In genomic region chr13:99295488-99296252, GRCh38 we compare ENCODE assay signal across 22 cellular contexts. TPM values are rescaled to one million over a fixed set of nuclear protein-coding genes. Genes with fewer than 3 reads are reported as not detected.
DNase-seq lines count a peak whose midpoint lies in the region; ATAC-seq and TF ChIP-seq lines count a peak whose summit lies in the region.
"Had no signal": no experiment of that assay in that cellular context is flagged by ENCODE, and none has a peak within 500 bp of the region (broad histone marks: within the 10 kb centered on the region; RNA-seq: fewer than 3 reads in every experiment).

No MANE protein-coding gene starts in this region.

- DNase-seq in CD4-positive, alpha-beta memory T cell: no peak
- no peak for DNase-seq in activated CD4-positive, alpha-beta memory T cell treated with anti-CD3 and anti-CD28 coated beads, Interleukin-2, amount 10 ng/mL, durations not matched to agents 7 days and 5 days
- peak; percentile 64 for DNase-seq in fibroblast of mammary gland (ENCODE audit: low read depth)
- DNase-seq in PC-9: no peak
- DNase-seq in NCI-H524 (lab: John Stamatoyannopoulos, UW): no peak
- no peak for DNase-seq in NCI-H2107 (lab: John Stamatoyannopoulos, UW)
- DNase-seq: activated CD8-positive, alpha-beta memory T cell treated with anti-CD3 and anti-CD28 coated beads, Interleukin-2, amount 50 U/mL, for 4 hours; amygdala; caudate nucleus; effector CD8-positive, alpha-beta T cell; heart left ventricle; HFFc6; NCI-H1417 treated with DMSO at 0.1 percent for 48 hours; NK-92 treated with Interleukin-12 subunit alpha and Interleukin-12 subunit beta, amount 100 ng/mL, for 24 hours; SW 1271 had no signal

- H3K4me1 ChIP-seq in BLaER1 treated with 17β-estradiol and CSF1 and Interleukin-3, amounts not matched to agents 10 nM and 100 nM: peaks cover 0 to 79% (median 26%) of the 10 kb centered on the region in 10 experiments; a peak in 16 of 20 replicates
- H3K4me1 ChIP-seq in CD4-positive, alpha-beta memory T cell (ENCODE audit: insufficient read depth, low read length): peaks cover 95% of the 10 kb centered on the region
- no peaks in the 10 kb centered on the region for H3K4me1 ChIP-seq in PC-9 (replicated peaks; ENCODE audit: insufficient read depth)

- no peak overlapping the region for H3K4me3 ChIP-seq in BLaER1 treated with 17β-estradiol and CSF1 and Interleukin-3, amounts not matched to agents 10 nM and 100 nM
- peak overlapping the region in 1 of 2 donors; percentile 20 for H3K4me3 ChIP-seq in CD4-positive, alpha-beta memory T cell (ENCODE audit: low read length in 2 of 2)
- H3K4me3 ChIP-seq in fibroblast of mammary gland (ENCODE audit: control insufficient read depth, low read depth, low read length): no peak overlapping the region
- H3K4me3 ChIP-seq in PC-9: no peak overlapping the region
- H3K4me3 ChIP-seq: lung had no signal

- H3K27ac Mint-ChIP-seq in CD4-positive, alpha-beta memory T cell: peak overlapping the region; percentile 88 to 96 (median 93)
- H3K27ac Mint-ChIP-seq in activated CD4-positive, alpha-beta memory T cell treated with anti-CD3 and anti-CD28 coated beads, Interleukin-2, amount 10 ng/mL, durations not matched to agents 7 days and 5 days: peak overlapping the region; percentile 94
- H3K27ac Mint-ChIP-seq: HFFc6, type B pancreatic cell had no signal

- H3K79me2 ChIP-seq in PC-9 (ENCODE audit: low read depth): peaks cover 17% of the 10 kb centered on the region

- H3K9me3 ChIP-seq in BLaER1 treated with 17β-estradiol and CSF1 and Interleukin-3, amounts not matched to agents 10 nM and 100 nM (replicated peaks in 1 of 11): no peaks in the 10 kb centered on the region
- H3K9me3 ChIP-seq in CD4-positive, alpha-beta memory T cell (ENCODE audit: control insufficient read depth in 1 of 2, low read length in 2 of 2): no peaks in the 10 kb centered on the region
- no peaks in the 10 kb centered on the region for H3K9me3 ChIP-seq in PC-9 (ENCODE audit: insufficient read depth, low read depth)
- H3K9me3 ChIP-seq: heart left ventricle had no signal

- H3K36me3 Mint-ChIP-seq in CD4-positive, alpha-beta memory T cell: peaks cover 50 to 74% of the 10 kb centered on the region in 2 donors
- H3K36me3 Mint-ChIP-seq in activated CD4-positive, alpha-beta memory T cell treated with anti-CD3 and anti-CD28 coated beads, Interleukin-2, amount 10 ng/mL, durations not matched to agents 7 days and 5 days (ENCODE audit: low read depth): peaks cover 57% of the 10 kb centered on the region
- H3K36me3 Mint-ChIP-seq: type B pancreatic cell had no signal

- H3K9ac ChIP-seq in BLaER1 treated with 17β-estradiol and CSF1 and Interleukin-3, amounts not matched to agents 10 nM and 100 nM: no peak overlapping the region

- H3K9me3 Mint-ChIP-seq in CD4-positive, alpha-beta memory T cell: no peaks in the 10 kb centered on the region
- H3K9me3 Mint-ChIP-seq in activated CD4-positive, alpha-beta memory T cell treated with anti-CD3 and anti-CD28 coated beads, Interleukin-2, amount 10 ng/mL, durations not matched to agents 7 days and 5 days: no peaks in the 10 kb centered on the region
- H3K9me3 Mint-ChIP-seq: HFFc6, type B pancreatic cell had no signal

- peaks cover 62 to 94% (median 74%) of the 10 kb centered on the region in 4 donors for H3K4me1 Mint-ChIP-seq in CD4-positive, alpha-beta memory T cell
- H3K4me1 Mint-ChIP-seq in activated CD4-positive, alpha-beta memory T cell treated with anti-CD3 and anti-CD28 coated beads, Interleukin-2, amount 10 ng/mL, durations not matched to agents 7 days and 5 days: peaks cover 82% of the 10 kb centered on the region

- no peaks in the 10 kb centered on the region for H3K27me3 ChIP-seq in BLaER1 treated with 17β-estradiol and CSF1 and Interleukin-3, amounts not matched to agents 10 nM and 100 nM
- H3K27me3 ChIP-seq in CD4-positive, alpha-beta memory T cell (ENCODE audit: insufficient read depth, low read length): no peaks in the 10 kb centered on the region
- no peaks in the 10 kb centered on the region for H3K27me3 ChIP-seq in PC-9 (ENCODE audit: insufficient read depth, low read depth)
- H3K27me3 ChIP-seq: heart left ventricle had no signal

- H4K20me1 ChIP-seq in BLaER1 treated with 17β-estradiol and CSF1 and Interleukin-3, amounts not matched to agents 10 nM and 100 nM: peaks cover 0 to 24% (median 0%) of the 10 kb centered on the region in 11 experiments; a peak in 4 of 22 replicates
- H4K20me1 ChIP-seq in PC-9 (ENCODE audit: insufficient read depth): peaks cover 35% of the 10 kb centered on the region

- POLR2A ChIA-PET in CD4-positive, alpha-beta memory T cell (lab: Charles Lee; ENCODE audit: partially characterized antibody): interaction anchor here (0.7 to 19.6 kb wide), 23 partner anchors 7 to 140 kb away, joined by 3 to 929 read pairs (median 12); partner anchors contain the start of gene GPR183
- POLR2A ChIA-PET in activated CD4-positive, alpha-beta memory T cell treated with anti-CD3 and anti-CD28 coated beads, Interleukin-2, amount 10 ng/mL, durations not matched to agents 7 days and 5 days (lab: Charles Lee): interaction anchor here (0.9 to 14.1 kb wide), 17 partner anchors 10 to 140 kb away, joined by 3 to 393 read pairs (median 5); partner anchors contain the start of genes GPR183 and UBAC2
- POLR2A ChIA-PET in PC-9 (lab: Charles Lee; ENCODE audit: unreplicated experiment): no interaction called here

- intact Hi-C loops in CD4-positive, alpha-beta memory T cell (cut with micrococcal nuclease): loop anchor here (1.0 kb wide), 1 partner anchor 9 kb away; no protein-coding TSS in a partner anchor
- intact Hi-C loops in PC-9 (cut with micrococcal nuclease; ENCODE audit: unreplicated experiment): no loop called here

- peaks cover 6% of the 10 kb centered on the region for H3F3A ChIP-seq in PC-9 (ENCODE audit: insufficient read depth, low read depth)

- peaks cover 17 to 62% (median 29%) of the 10 kb centered on the region in 11 experiments; a peak in 20 of 22 replicates for H3K36me3 ChIP-seq in BLaER1 treated with 17β-estradiol and CSF1 and Interleukin-3, amounts not matched to agents 10 nM and 100 nM
- H3K36me3 ChIP-seq in CD4-positive, alpha-beta memory T cell (ENCODE audit: insufficient read depth, low read length): peaks cover 35% of the 10 kb centered on the region
- H3K36me3 ChIP-seq in PC-9 (ENCODE audit: low read depth): peaks cover 15% of the 10 kb centered on the region; the same call in 1 of the 2 replicates

- no peak for TF ChIP-seq CTCF in fibroblast of mammary gland (conservative IDR thresholded peaks at IDR 0.05; ENCODE audit: control insufficient read depth, insufficient read depth, low read depth, low read length)
- TF ChIP-seq CTCF in PC-9 (conservative IDR thresholded peaks at IDR 0.05): no peak

- no peak overlapping the region for H2AFZ ChIP-seq in PC-9

- H3K27me3 Mint-ChIP-seq in CD4-positive, alpha-beta memory T cell: no peaks in the 10 kb centered on the region
- no peaks in the 10 kb centered on the region for H3K27me3 Mint-ChIP-seq in activated CD4-positive, alpha-beta memory T cell treated with anti-CD3 and anti-CD28 coated beads, Interleukin-2, amount 10 ng/mL, durations not matched to agents 7 days and 5 days
- H3K27me3 Mint-ChIP-seq: type B pancreatic cell had no signal

- no peaks in the 10 kb centered on the region for H3K9me2 ChIP-seq in PC-9 (ENCODE audit: insufficient read depth)

- no peak for ATAC-seq in GM18520 (IDR thresholded peaks at IDR 0.05; ENCODE audit: unreplicated experiment)
- ATAC-seq: heart left ventricle had no signal

- no TSS peak for BruUV-seq in PC-9 (replicated peaks; lab: Mats Ljungman, UMichigan)

- peak overlapping the region; percentile 61 to 87 (median 75) for H3K4me3 Mint-ChIP-seq in CD4-positive, alpha-beta memory T cell
- H3K4me3 Mint-ChIP-seq in activated CD4-positive, alpha-beta memory T cell treated with anti-CD3 and anti-CD28 coated beads, Interleukin-2, amount 10 ng/mL, durations not matched to agents 7 days and 5 days: peak overlapping the region; percentile 37
- H3K4me3 Mint-ChIP-seq: HFFc6, type B pancreatic cell had no signal

- peak overlapping the region in 9 of 11 experiments; percentile 2 to 83 (median 49); a peak in 12 of 22 replicates for H3K4me2 ChIP-seq in BLaER1 treated with 17β-estradiol and CSF1 and Interleukin-3, amounts not matched to agents 10 nM and 100 nM
- H3K4me2 ChIP-seq in PC-9: no peak overlapping the region

- CTCF ChIA-PET in CD4-positive, alpha-beta memory T cell (lab: Charles Lee; ENCODE audit: partially characterized antibody): interaction anchor here (1.4 to 14.1 kb wide), 8 partner anchors 10 to 140 kb away, joined by 3 to 217 read pairs (median 8); partner anchors contain the start of gene GPR183
- CTCF ChIA-PET in activated CD4-positive, alpha-beta memory T cell treated with anti-CD3 and anti-CD28 coated beads, Interleukin-2, amount 10 ng/mL, durations not matched to agents 7 days and 5 days (lab: Charles Lee): interaction anchor here (1.1 to 5.3 kb wide), 7 partner anchors 12 to 139 kb away, joined by 4 to 39 read pairs (median 5); partner anchors contain the start of gene GPR183
- CTCF ChIA-PET in PC-9 (lab: Charles Lee): no interaction called here

- peak overlapping the region in 4 of 11 experiments; percentile 11 to 67 (median 48); a peak in 4 of 22 replicates for H3K27ac ChIP-seq in BLaER1 treated with 17β-estradiol and CSF1 and Interleukin-3, amounts not matched to agents 10 nM and 100 nM
- peak overlapping the region; percentile 66 for H3K27ac ChIP-seq in CD4-positive, alpha-beta memory T cell (ENCODE audit: low read depth, low read length)
- H3K27ac ChIP-seq in PC-9: no peak overlapping the region
- H3K27ac ChIP-seq: RWPE1, VCaP had no signal

RNA-seq across cellular contexts. Expression of gene GPR183, which starts 11.5 kb away (rescaled TPM):
- 100 to 1,000 TPM; 203 to 204 TPM for total RNA-seq in CD4-positive, alpha-beta memory T cell
- polyA plus RNA-seq in CD4-positive, alpha-beta memory T cell: 100 to 1,000 TPM; 563 to 954 TPM
- total RNA-seq in activated CD4-positive, alpha-beta memory T cell treated with anti-CD3 and anti-CD28 coated beads, Interleukin-2, amount 10 ng/mL, durations not matched to agents 7 days and 5 days: 10 to 100 TPM; 43.7 to 46.2 TPM
- not detected in 2 replicates for total RNA-seq in PC-9 (2021)
- total RNA-seq: pulmonary artery endothelial cell had no signal

RNA-seq across cellular contexts. Expression of gene GPR18, which starts 37.5 kb away (rescaled TPM):
- total RNA-seq in CD4-positive, alpha-beta memory T cell: 10 to 100 TPM; 21.5 to 22.8 TPM
- 10 to 100 TPM; 23.1 to 29.5 TPM for polyA plus RNA-seq in CD4-positive, alpha-beta memory T cell
- 10 to 100 TPM; 10.3 to 10.4 TPM for total RNA-seq in activated CD4-positive, alpha-beta memory T cell treated with anti-CD3 and anti-CD28 coated beads, Interleukin-2, amount 10 ng/mL, durations not matched to agents 7 days and 5 days
- not detected in 2 replicates for total RNA-seq in PC-9 (2021)
- total RNA-seq: HFFc6, pulmonary artery endothelial cell had no signal

Comparison
In these comparisons a context has a peak if more than half of its experiments do, and no peak if none do; other contexts are left out.
1. RNA of gene GPR183, which starts 11.5 kb away (total RNA-seq): 203 to 204 TPM in CD4-positive, alpha-beta memory T cell and 43.7 to 46.2 TPM in activated CD4-positive, alpha-beta memory T cell treated with anti-CD3 and anti-CD28 coated beads, Interleukin-2, amount 10 ng/mL, durations not matched to agents 7 days and 5 days; not detected in PC-9; every median in the first group is over 10 times any median in the second.
2. RNA of gene GPR18, which starts 37.5 kb away (total RNA-seq): 21.5 to 22.8 TPM in CD4-positive, alpha-beta memory T cell and 10.3 to 10.4 TPM in activated CD4-positive, alpha-beta memory T cell treated with anti-CD3 and anti-CD28 coated beads, Interleukin-2, amount 10 ng/mL, durations not matched to agents 7 days and 5 days; not detected in PC-9; every median in the first group is over 10 times any median in the second.